In the genomic region with DNA sequence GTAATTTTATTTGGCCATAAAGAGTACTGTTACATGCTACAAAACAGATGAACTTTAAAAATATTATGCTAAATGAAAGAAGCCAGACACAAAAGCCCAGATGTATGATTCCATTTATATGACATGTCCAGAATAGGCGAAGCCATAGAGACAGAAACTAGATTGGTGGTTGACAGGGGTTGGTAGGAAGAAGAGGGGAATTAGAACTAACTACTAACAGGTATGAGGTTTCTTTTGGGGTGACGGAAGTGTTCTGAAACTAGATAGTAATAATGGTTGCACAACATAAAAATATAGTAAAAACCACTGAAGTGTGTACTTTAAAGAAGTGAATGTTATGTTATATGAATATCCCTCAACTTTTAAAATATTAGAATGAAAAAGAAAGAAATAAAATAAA, we compare ENCODE assay signal across 18 cellular contexts.
"Had no signal": no experiment of that assay in that cellular context is flagged by ENCODE, and none has a peak within 500 bp of the region (broad histone marks: within the 10 kb centered on the region; RNA-seq: fewer than 3 reads in every experiment).

No MANE protein-coding gene starts in this region.

- H3K27me3 ChIP-seq: dorsolateral prefrontal cortex, heart right ventricle, right atrium auricular region, sigmoid colon, testis, tibial nerve, upper lobe of right lung, vagina had no signal

- H3K27ac ChIP-seq: dorsolateral prefrontal cortex, heart right ventricle, right atrium auricular region, sigmoid colon, skin epidermis, testis, tibial nerve, upper lobe of right lung, vagina had no signal

- DNase-seq: dorsolateral prefrontal cortex; effector CD8-positive, alpha-beta T cell; heart right ventricle; hypothalamus; mammary epithelial cell; naive thymus-derived CD4-positive, alpha-beta T cell; sigmoid colon; stimulated activated CD4-positive, alpha-beta T cell treated with anti-CD3 and anti-CD28 coated beads, Interleukin-2, amount 100 ng/mL, for 24 hours; stimulated activated CD4-positive, alpha-beta T cell treated with anti-CD3 and anti-CD28 coated beads, Interleukin-4, amount 100 ng/mL, for 4 hours; stimulated activated naive B cell treated with anti-CD40 and anti-IgM and Interleukin-4, amounts not matched to agents 10 μg/mL and 1 μg/mL and 100 μg/mL, for 72 hours; stimulated activated naive CD8-positive, alpha-beta T cell treated with anti-CD3 and anti-CD28 coated beads, Interleukin-15, amount 100 ng/mL, for 72 hours; testis; upper lobe of right lung had no signal

- H3K4me3 ChIP-seq: dorsolateral prefrontal cortex, heart right ventricle, right atrium auricular region, sigmoid colon, skin epidermis, testis, tibial nerve, upper lobe of right lung, vagina had no signal

- H3K9me3 ChIP-seq: heart right ventricle, right atrium auricular region, sigmoid colon, testis, tibial nerve, upper lobe of right lung, vagina had no signal

- H3K4me1 ChIP-seq: sigmoid colon, testis, tibial nerve, upper lobe of right lung, vagina had no signal

- ATAC-seq: heart right ventricle; left lobe of liver; naive thymus-derived CD4-positive, alpha-beta T cell; stimulated activated naive B cell treated with anti-CD40 and anti-IgM and Interleukin-4, amounts not matched to agents 10 μg/mL and 1 μg/mL and 100 μg/mL, for 72 hours; stimulated activated naive CD8-positive, alpha-beta T cell treated with anti-CD3 and anti-CD28 coated beads, Interleukin-15, amount 100 ng/mL, for 72 hours; upper lobe of right lung had no signal

- H3K36me3 ChIP-seq: upper lobe of right lung, vagina had no signal
